ENCODE assay signal across 10 cellular contexts in genomic region chr12:111443086-111443485, GRCh38. TPM values are rescaled to one million over a fixed set of nuclear protein-coding genes. Genes with fewer than 3 reads are reported as not detected.
DNase-seq lines count a peak whose midpoint lies in the region; ATAC-seq, FAIRE-seq and TF ChIP-seq lines count a peak whose summit lies in the region.
"Had no signal": no experiment of that assay in that cellular context is flagged by ENCODE, and none has a peak within 500 bp of the region (broad histone marks: within the 10 kb centered on the region; RNA-seq: fewer than 3 reads in every experiment).

No MANE protein-coding gene starts in this region.

- peaks cover 53% of the 10 kb centered on the region for H3K4me1 ChIP-seq in A673 (ENCODE audit: insufficient read depth, low read length, poor library complexity, severe bottlenecking)
- peaks cover 19 to 37% of the 10 kb centered on the region in 2 experiments for H3K4me1 ChIP-seq in K562 (replicated peaks in 1 of 2; ENCODE audit: control insufficient read depth in 2 of 2, insufficient read depth in 2 of 2, low read length in 2 of 2)
- H3K4me1 ChIP-seq in muscle layer of colon (ENCODE audit: insufficient read depth, low read length) = peaks cover 57% of the 10 kb centered on the region

- TF ChIP-seq POLR2A in K562 (conservative IDR thresholded peaks at IDR 0.05) = 0 out of 2 replicates have a peak, but pooled peaks have one; percentile 28

- no peak for TF ChIP-seq EP300 in K562 (IDR thresholded peaks at IDR 0.05; ENCODE audit: low read length)

- H3K9me1 ChIP-seq in K562 (ENCODE audit: control insufficient read depth, insufficient read depth, low read length) = peaks cover 8% of the 10 kb centered on the region

- POLR2A ChIA-PET in A673 (lab: Charles Lee; ENCODE audit: low non-redundant PET) (no interaction called here), K562 (lab: Yijun Ruan, JAX) (interaction anchor here (0.6 to 3.6 kb wide), 6 partner anchors 9 to 1962 kb away, joined by 3 to 18 read pairs (median 8); no protein-coding TSS in a partner anchor)

- H4K20me1 ChIP-seq in K562 (replicated peaks; ENCODE audit: control insufficient read depth, insufficient read depth, low read length) = peaks cover 56% of the 10 kb centered on the region

- H3K4me2 ChIP-seq in K562 (ENCODE audit: insufficient read depth, low read length) = no peak overlapping the region

- CTCF ChIA-PET in A673 (lab: Charles Lee) (no interaction called here), K562 (lab: Yijun Ruan, JAX; ENCODE audit: low intra/inter-chr PET ratio) (no interaction called here)

- intact Hi-C loops in A673 (cut with micrococcal nuclease; ENCODE audit: unreplicated experiment) = no loop called here
- intact Hi-C loops in K562 (cut with micrococcal nuclease) = no loop called here

- no peak for FAIRE-seq in K562 (lab: Jason Lieb, UNC)
- FAIRE-seq: frontal cortex had no signal

- no peak for ATAC-seq in K562
- ATAC-seq in HG02759 (IDR thresholded peaks at IDR 0.05; ENCODE audit: unreplicated experiment) = no peak
- no peak for ATAC-seq in HG02852 (IDR thresholded peaks at IDR 0.05; ENCODE audit: unreplicated experiment)

- no peaks in the 10 kb centered on the region for H3K9me3 ChIP-seq in A673 (ENCODE audit: low read depth, low read length, poor library complexity, severe bottlenecking)
- H3K9me3 ChIP-seq in K562 (replicated peaks; ENCODE audit: control insufficient read depth, insufficient read depth, low read depth, low read length) = no peaks in the 10 kb centered on the region
- H3K9me3 ChIP-seq in muscle layer of colon (ENCODE audit: low read length) = no peaks in the 10 kb centered on the region

- H2AFZ ChIP-seq in K562 (ENCODE audit: low read depth, low read length) = no peak overlapping the region

- no peak for DNase-seq in A673 (ENCODE audit: low spot score)
- no peak for DNase-seq in HL-60 (ENCODE audit: low read depth in 1 of 2, low spot score in 1 of 2)
- no peak for DNase-seq in K562 (ENCODE audit: extremely low read depth in 1 of 4, low spot score in 3 of 4)
- DNase-seq in HuH-7 (ENCODE audit: low spot score) = no peak
- no peak for DNase-seq in G401 (ENCODE audit: low spot score)
- DNase-seq: NCI-H2081 had no signal

- no peaks in the 10 kb centered on the region for H3K27me3 ChIP-seq in A673 (replicated peaks; ENCODE audit: insufficient read depth, low read depth, low read length, poor library complexity)
- H3K27me3 ChIP-seq in HL-60 (ENCODE audit: insufficient read depth, poor library complexity, severe bottlenecking) = no peaks in the 10 kb centered on the region
- H3K27me3 ChIP-seq in K562 (ENCODE audit: control insufficient read depth in 2 of 2, insufficient read depth in 2 of 2, low read length in 2 of 2) = no peaks in the 10 kb centered on the region
- H3K27me3 ChIP-seq in muscle layer of colon (ENCODE audit: control insufficient read depth in 1 of 2, insufficient read depth in 2 of 2, low read length in 2 of 2) = no peaks in the 10 kb centered on the region

- no peak for TF ChIP-seq RAD21 in K562 (CRISPR knock-in tag; conservative IDR thresholded peaks at IDR 0.05 in 1 of 2, IDR thresholded peaks at IDR 0.05 in 1 of 2)

- peaks cover 77% of the 10 kb centered on the region for H3K79me2 ChIP-seq in K562 (ENCODE audit: control insufficient read depth, insufficient read depth, low read length)

- H3K27ac ChIP-seq in A673 (ENCODE audit: low read depth, low read length, poor library complexity, severe bottlenecking) = peak overlapping the region; percentile 87
- H3K27ac ChIP-seq in HL-60 (replicated peaks) = peak overlapping the region; percentile 22
- peak overlapping the region; percentile 44; the same call in 2 of the 3 replicates for H3K27ac ChIP-seq in K562 (ENCODE audit: extremely low read depth, low read depth, low read length)
- peak overlapping the region; percentile 24 for H3K27ac ChIP-seq in muscle layer of colon (ENCODE audit: low read depth, low read length)

- in situ Hi-C loops in K562 (cut with MboI) = no loop called here
- in situ Hi-C loops in G401 (cut with HindIII; ENCODE audit: low sequenced_read_pairs) = no loop called here

- TF ChIP-seq CTCF in A673 (conservative IDR thresholded peaks at IDR 0.05; ENCODE audit: low read depth, low read length) (no peak), HL-60 (IDR thresholded peaks at IDR 0.05; ENCODE audit: insufficient read depth, low read length) (no peak), K562 (IDR thresholded peaks at IDR 0.05 in 2 of 3, conservative IDR thresholded peaks at IDR 0.05 in 1 of 3; ENCODE audit: insufficient read depth in 2 of 3, low read depth in 1 of 3, low read length in 3 of 3) (no peak)

- H3K36me3 ChIP-seq in A673 (ENCODE audit: insufficient read depth, low read length, poor library complexity, severe bottlenecking) (peaks cover 34% of the 10 kb centered on the region), K562 (ENCODE audit: control insufficient read depth, insufficient read depth, low read length) (peaks cover 95% of the 10 kb centered on the region; the same call in 2 of the 3 replicates), muscle layer of colon (ENCODE audit: insufficient read depth, low read length) (peaks cover 44% of the 10 kb centered on the region)

- 93% methylated on average over 5 of the region's 7 CpGs for WGBS in K562 (ENCODE audit: insufficient coverage, low coverage, missing lambda C conversion rate)

- H3K9ac ChIP-seq in K562 (ENCODE audit: insufficient read depth in 1 of 2, low read depth in 2 of 2, low read length in 2 of 2) = peak overlapping the region in 1 of 2 experiments; percentile 72; a peak in 1 of 4 replicates
- no peak overlapping the region for H3K9ac ChIP-seq in muscle layer of colon (ENCODE audit: low read length)

- H3K4me3 ChIP-seq in A673 (ENCODE audit: low read depth, low read length, poor library complexity, severe bottlenecking) (no peak overlapping the region), HL-60 (replicated peaks; ENCODE audit: insufficient read depth, low read length) (no peak overlapping the region), K562 (no peak overlapping the region), muscle layer of colon (ENCODE audit: low read depth in 1 of 2, low read length in 2 of 2) (no peak overlapping the region)

- no TSS peak for BruUV-seq in A673 (replicated peaks; lab: Mats Ljungman, UMichigan)
- no TSS peak for BruUV-seq in K562 (replicated peaks; lab: Mats Ljungman, UMichigan)

TF ChIP-seq in K562, 482 proteins besides CTCF, POLR2A, EP300 and RAD21:
- TF ChIP-seq ZHX1 (conservative IDR thresholded peaks at IDR 0.05; ENCODE audit: low read length) (no peak), BRD9 (IDR thresholded peaks at IDR 0.05; ENCODE audit: low read depth, partially characterized antibody) (no peak), ERF (CRISPR knock-in tag; IDR thresholded peaks at IDR 0.05) (no peak), POLR2B (IDR thresholded peaks at IDR 0.05; ENCODE audit: low read depth, partially characterized antibody) (peak; percentile 8), POLR2AphosphoS5 (IDR thresholded peaks at IDR 0.05; ENCODE audit: control insufficient read depth, insufficient read depth, low read depth, low read length) (0 out of 2 replicates have a peak, but pooled peaks have one; percentile 7)

RNA-seq across cellular contexts. Expression of gene SH2B3, which starts 37.4 kb away (rescaled TPM):
- total RNA-seq in A673 (2021) (109 and 133 TPM in 2 replicates), K562 (2014; rRNA removed) (46.7 and 52.0 TPM in 2 replicates), K562 (2014; rRNA removed; fragmentation: Illumina TruSeq; extraction: Trizol) (37.4 and 46.7 TPM in 2 replicates), K562 (2015; rRNA removed; fragmentation: Illumina TruSeq; extraction: Trizol) (22.9 and 23.4 TPM in 2 replicates), K562 (2021) (63.8 and 75.3 TPM in 2 replicates)
- 50.2 and 69.6 TPM in 2 replicates for total RNA-seq in K562 (2011; cell fraction: chromatin; rRNA removed; ENCODE audit: low replicate concordance)
- total RNA-seq in K562 (2011; cell fraction: nucleolus; rRNA removed) = 38.4 and 40.4 TPM in 2 replicates
- 52.1 and 86.9 TPM in 2 replicates for total RNA-seq in K562 (2011; cell fraction: nucleoplasm; rRNA removed)
- polyA plus RNA-seq in K562 (2011; rRNA removed) (28.2 and 32.5 TPM in 2 replicates), K562 (2014; fragmentation: Illumina TruSeq; extraction: Trizol) (59.9 and 64.4 TPM in 2 replicates), K562 (2014; fragmentation: Nextera tagmentation; extraction: Ambion mirVana) (10 to 100 TPM; 10.8 to 14.3 TPM), K562 (2014; rRNA removed) (38.6 and 41.3 TPM in 2 replicates)
- polyA plus RNA-seq in K562 (2011; cell fraction: cytosol; rRNA removed) = 33.3 and 57.9 TPM in 2 replicates
- 25.5 and 39.5 TPM in 2 replicates for polyA plus RNA-seq in K562 (2011; cell fraction: nucleus; rRNA removed)
- 29.2 and 33.2 TPM in 2 replicates for polyA plus RNA-seq in K562 (2012)
- 22.2 and 28.8 TPM in 2 replicates for polyA minus RNA-seq in K562 (2011; rRNA and poly(A)+ RNA removed)
- polyA minus RNA-seq in K562 (2011; cell fraction: cytosol; rRNA and poly(A)+ RNA removed) = 40.8 and 46.0 TPM in 2 replicates
- 10.2 and 14.4 TPM in 2 replicates for polyA minus RNA-seq in K562 (2011; cell fraction: nucleus; rRNA and poly(A)+ RNA removed)
- 5.7 and 9.9 TPM in 2 replicates for total RNA-seq in G401 (2014; rRNA removed; shearing (Covaris generic))

Comparison
In these comparisons a context has a peak if more than half of its experiments do, and no peak if none do; other contexts are left out.
1. H3K27ac ChIP-seq: peak in every context shown above with its lines; median percentile 87 in A673; 44 in K562; 24 in muscle layer of colon; 22 in HL-60.